Comparison of ENCODE assay signal across 4 cellular contexts in the genomic region with DNA sequence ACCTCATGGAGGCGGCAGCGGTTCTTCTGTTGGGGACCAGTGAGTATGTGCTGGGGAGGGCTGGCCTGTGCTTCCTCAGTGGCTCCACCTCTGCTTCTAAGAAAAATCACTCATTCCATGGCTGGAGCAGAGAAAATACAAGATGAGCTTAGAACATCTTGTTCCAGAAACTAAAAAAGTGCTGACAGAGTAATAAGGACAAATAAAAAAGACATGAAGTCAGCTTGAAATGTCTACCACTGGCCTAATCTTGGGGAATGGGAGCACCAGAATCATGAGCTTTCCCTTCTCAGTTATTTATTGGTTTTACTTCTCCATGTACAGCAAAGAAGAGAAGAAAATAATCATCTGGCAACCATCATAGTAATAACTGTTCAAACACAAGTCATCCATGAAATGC.
A peak's percentile ranks its signal among the peaks of the same experiment; 100 is the strongest.
TF ChIP-seq lines count a peak whose summit lies in the region.

No MANE protein-coding gene starts in this region.

TF ChIP-seq in A549, 52 proteins besides CTCF, POLR2A, EP300 and RAD21:
- TF ChIP-seq MAFK (IDR thresholded peaks at IDR 0.05; ENCODE audit: partially characterized antibody): peak; percentile 77

TF ChIP-seq in IMR-90, 13 proteins besides CTCF, POLR2A, EP300 and RAD21:
- peak; percentile 21; the same call in 1 of the 2 replicates for TF ChIP-seq MAFK (IDR thresholded peaks at IDR 0.05; ENCODE audit: low read depth, low read length)

TF ChIP-seq in K562, 482 proteins besides CTCF, POLR2A, EP300 and RAD21:
- TF ChIP-seq MAFG (tag; conservative IDR thresholded peaks at IDR 0.05): 0 out of 2 replicates have a peak, but pooled peaks have one; percentile 14
- peak; percentile 36; the same call in 1 of the 2 replicates for TF ChIP-seq ZNF316 (IDR thresholded peaks at IDR 0.05)
- peak; percentile 15; the same call in 1 of the 2 replicates for TF ChIP-seq C11orf30 (IDR thresholded peaks at IDR 0.05; ENCODE audit: low read depth)

TF ChIP-seq in HepG2, 621 proteins besides CTCF, POLR2A, EP300 and RAD21:
- peak; percentile 69 for TF ChIP-seq MAFF (IDR thresholded peaks at IDR 0.05; ENCODE audit: low read depth, low read length)
- TF ChIP-seq MAFK (conservative IDR thresholded peaks at IDR 0.05 in 1 of 2, IDR thresholded peaks at IDR 0.05 in 1 of 2; ENCODE audit: low read length in 2 of 2): peak; percentile 56 to 79
